Comparison of ENCODE assay signal across 13 cellular contexts in genomic region chr5:109759304-109759703, GRCh38.
DNase-seq lines count a peak whose midpoint lies in the region; ATAC-seq and TF ChIP-seq lines count a peak whose summit lies in the region.
"Had no signal": no experiment of that assay in that cellular context is flagged by ENCODE, and none has a peak within 500 bp of the region (broad histone marks: within the 10 kb centered on the region; RNA-seq: fewer than 3 reads in every experiment).

No MANE protein-coding gene starts in this region.

- TF ChIP-seq CTCF in WI38 (IDR thresholded peaks at IDR 0.05; ENCODE audit: low read depth, low read length) = no peak

- peaks cover 15% of the 10 kb centered on the region for H3K36me3 ChIP-seq in ACC112 (ENCODE audit: insufficient read depth, low read length)

- H3K79me2 ChIP-seq in ACC112 (ENCODE audit: control insufficient read depth, insufficient read depth, low read length, unreplicated experiment) = peaks cover 3% of the 10 kb centered on the region

- ATAC-seq in HG03439 (IDR thresholded peaks at IDR 0.05; ENCODE audit: unreplicated experiment) = no peak
- ATAC-seq: stimulated activated memory B cell treated with anti-CD40 and anti-IgM and Interleukin-4, amounts not matched to agents 10 μg/mL and 1 μg/mL and 100 μg/mL, for 72 hours had no signal

- peaks cover 11% of the 10 kb centered on the region for H3K4me1 ChIP-seq in ACC112 (ENCODE audit: control insufficient read depth, insufficient read depth, low read length, unreplicated experiment)
- H3K4me1 ChIP-seq: BLaER1 had no signal

- H3K27ac ChIP-seq in ACC112 (ENCODE audit: low read depth, low read length) = peak overlapping the region; percentile 63
- H3K27ac ChIP-seq: BLaER1 had no signal

- H2AFZ ChIP-seq in ACC112 (ENCODE audit: low read length, unreplicated experiment) = peak overlapping the region; percentile 52

- peak overlapping the region; percentile 60; the same call in 1 of the 2 replicates for H3K4me3 ChIP-seq in ACC112 (ENCODE audit: low read depth, low read length)
- H3K4me3 ChIP-seq in WI38 (ENCODE audit: low read depth, low read length) = peak overlapping the region; percentile 24; the same call in 1 of the 2 replicates
- H3K4me3 ChIP-seq: BLaER1 had no signal

- DNase-seq in H4 (ENCODE audit: low spot score) = peak; percentile 41
- peak; percentile 79 for DNase-seq in glomerular endothelial cell (ENCODE audit: extremely low read depth, low read depth, low spot score)
- DNase-seq in NCI-H1694 treated with DMSO at 0.1 percent for 48 hours (lab: John Stamatoyannopoulos, UW) = no peak
- DNase-seq in RKO (ENCODE audit: low spot score) = no peak
- no peak for DNase-seq in activated CD4-positive, CD25-positive, alpha-beta regulatory T cell treated with anti-CD3 and anti-CD28 coated beads, Interleukin-2, amount 50 U/mL, for 72 hours
- DNase-seq: activated naive CD4-positive, alpha-beta T cell; SHP77 treated with DMSO at 0.1 percent for 48 hours; stimulated activated CD4-positive, alpha-beta T cell treated with anti-CD3 and anti-CD28 coated beads, Interleukin-15, amount 100 ng/mL, for 24 hours had no signal

- no peaks in the 10 kb centered on the region for H3K27me3 ChIP-seq in ACC112 (ENCODE audit: insufficient read depth, low read length)
- H3K27me3 ChIP-seq: BLaER1 had no signal

Comparison
In these comparisons a context has a peak if more than half of its experiments do, and no peak if none do; other contexts are left out.
1. DNase-seq: peak in H4 (single experiment) and glomerular endothelial cell (single experiment); none in NCI-H1694 treated with DMSO at 0.1 percent for 48 hours (single experiment), RKO (single experiment) and activated CD4-positive, CD25-positive, alpha-beta regulatory T cell treated with anti-CD3 and anti-CD28 coated beads, Interleukin-2, amount 50 U/mL, for 72 hours (single experiment).